9 cellular contexts compared by ENCODE assay signal in the genomic region with DNA sequence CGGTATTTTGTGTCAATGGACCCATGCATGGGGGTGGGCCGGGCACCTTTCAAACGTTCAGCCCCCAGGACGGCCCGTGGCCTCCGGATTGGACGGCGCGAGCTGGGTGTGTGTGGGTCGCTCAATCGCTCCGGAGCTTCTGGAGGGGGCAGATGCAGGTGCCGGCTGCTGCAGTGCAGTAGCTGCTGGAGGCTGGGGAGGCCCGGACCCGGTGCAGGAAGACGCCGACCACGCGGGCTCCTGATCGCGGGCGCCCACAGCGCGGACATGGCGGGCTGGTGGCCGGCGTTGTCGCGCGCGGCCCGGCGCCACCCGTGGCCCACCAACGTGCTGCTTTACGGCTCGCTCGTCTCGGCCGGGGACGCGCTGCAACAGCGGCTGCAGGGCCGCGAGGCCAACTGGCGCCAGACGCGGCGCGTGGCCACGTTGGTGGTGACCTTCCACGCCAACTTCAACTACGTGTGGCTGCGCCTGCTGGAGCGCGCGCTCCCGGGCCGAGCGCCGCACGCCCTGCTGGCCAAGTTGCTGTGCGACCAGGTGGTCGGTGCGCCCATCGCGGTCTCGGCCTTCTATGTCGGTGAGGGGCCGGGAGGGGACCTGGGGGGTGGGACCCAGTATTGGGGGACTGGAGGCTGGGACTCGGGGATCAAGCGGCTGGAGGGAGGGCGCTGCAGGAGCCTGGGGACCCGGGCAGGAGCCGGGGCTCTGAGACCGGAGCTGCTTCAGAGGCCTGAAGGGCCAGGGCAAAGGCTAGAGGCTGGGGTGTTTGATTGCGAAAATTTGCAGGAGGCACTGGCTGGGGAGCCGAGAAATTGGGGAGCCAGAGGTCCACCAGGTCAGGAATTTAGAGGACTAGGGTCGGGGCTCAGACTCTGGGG. TPM values are rescaled to one million over a fixed set of nuclear protein-coding genes. Genes with fewer than 3 reads are reported as not detected.
DNase-seq lines count a peak whose midpoint lies in the region; ATAC-seq and TF ChIP-seq lines count a peak whose summit lies in the region.
"Not testable (repeated sequence)": the region's sequence is repeated elsewhere in the genome, so short reads cannot be mapped to it uniquely, and the experiment has no call there.
"Had no signal": no experiment of that assay in that cellular context is flagged by ENCODE, and none has a peak within 500 bp of the region (broad histone marks: within the 10 kb centered on the region; RNA-seq: fewer than 3 reads in every experiment).

A gene (plus strand): TSS at position 124 of the 878 bp plus-strand sequence. CDS start 144 bp downstream, at position 268.

- peak within 1 kb of the TSS; percentile 74 for H3K56ac ChIP-seq in mesendoderm (ENCODE audit: low read length)

- not testable (repeated sequence) for H2BK5ac ChIP-seq in mesendoderm (ENCODE audit: low read length)

- H3K27ac ChIP-seq in VCaP (peak within 1 kb of the TSS; percentile 34; the same call in 1 of the 2 replicates), heart right ventricle (peak within 1 kb of the TSS in 9 of 10 donors; percentile 40 to 79 (median 70)), vagina (peak within 1 kb of the TSS; percentile 31)
- H3K27ac ChIP-seq in mesendoderm (ENCODE audit: low read depth, low read length), result not testable (repeated sequence)

- not testable (repeated sequence) for H4K5ac ChIP-seq in mesendoderm (ENCODE audit: low read length)

- H2AK5ac ChIP-seq in mesendoderm (ENCODE audit: low read length), result not testable (repeated sequence)

- not testable (repeated sequence) for H3K36me3 ChIP-seq in heart right ventricle; mesendoderm (ENCODE audit: control insufficient read depth, insufficient read depth, low read length); vagina

- intact Hi-C loops in heart right ventricle (cut with DNase I); sciatic nerve (cut with DNase I); vagina (cut with DNase I): not testable (repeated sequence)

- TF ChIP-seq CTCF in VCaP (conservative IDR thresholded peaks at IDR 0.05); heart right ventricle (IDR thresholded peaks at IDR 0.05); vagina (IDR thresholded peaks at IDR 0.05): not testable (repeated sequence)

- peak within 1 kb of the TSS; percentile 50 for H3K4me2 ChIP-seq in mesendoderm (ENCODE audit: low read length)

- not testable (repeated sequence) for H2BK120ac ChIP-seq in mesendoderm (ENCODE audit: low read depth, low read length)

- peak within 1 kb of the TSS in 9 of 10 donors; percentile 42 to 66 (median 62) for H3K4me3 ChIP-seq in heart right ventricle
- peak within 1 kb of the TSS; percentile 17 for H3K4me3 ChIP-seq in mesendoderm (ENCODE audit: low read length)
- H3K4me3 ChIP-seq in vagina, result peak within 1 kb of the TSS; percentile 56 to 57

- not testable (repeated sequence) for H3K79me1 ChIP-seq in mesendoderm (ENCODE audit: low read length)

- H4K8ac ChIP-seq in mesendoderm (ENCODE audit: low read depth, low read length), result not testable (repeated sequence)

- not testable (repeated sequence) for H3K4me1 ChIP-seq in heart right ventricle; mesendoderm (ENCODE audit: control insufficient read depth, low read depth, low read length); vagina

- H3K9me3 ChIP-seq in heart right ventricle, vagina: not testable (repeated sequence)

- H3K9ac ChIP-seq in mesendoderm (ENCODE audit: low read length), result peak within 1 kb of the TSS; percentile 57

- H3K23ac ChIP-seq in mesendoderm (ENCODE audit: low read length), result not testable (repeated sequence)

- peak within 1 kb of the TSS; percentile 15 for H3K18ac ChIP-seq in mesendoderm (ENCODE audit: low read length)

- ATAC-seq in heart right ventricle (peak; percentile 83 to 93 (median 89)), sciatic nerve (peak; percentile 91)

- not testable (repeated sequence) for H2BK15ac ChIP-seq in mesendoderm (replicated peaks; ENCODE audit: low read depth)

- not testable (repeated sequence) for TF ChIP-seq POLR2A in vagina (IDR thresholded peaks at IDR 0.05)

- 4 to 5% methylated on average over 78 to 79 of the region's 79 CpGs for WGBS in heart right ventricle, 2 donors
- no CpG with 5 or more reads among the region's 79 CpGs for WGBS in mesendoderm (ENCODE audit: extremely low coverage, insufficient coverage, low lambda C conversion rate)

- not testable (repeated sequence) for H3K4ac ChIP-seq in mesendoderm (ENCODE audit: low read depth, low read length)

- H3K27me3 ChIP-seq in heart right ventricle, result peaks cover 0 to 13% (median 4%) of the 10 kb centered on the region in 7 donors
- H3K27me3 ChIP-seq in mesendoderm (ENCODE audit: insufficient read depth, low read length, poor library complexity); vagina: not testable (repeated sequence)

- DNase-seq in DMS79 (lab: John Stamatoyannopoulos, UW) (peak; percentile 23), NCI-H146 treated with DMSO at 0.1 percent for 48 hours (lab: John Stamatoyannopoulos, UW; ENCODE audit: unreplicated experiment) (peak; percentile 30), cerebellum (ENCODE audit: low spot score) (peak; percentile 46), heart right ventricle (peak; percentile 26 to 61), mesendoderm (peak; percentile 56), sciatic nerve (ENCODE audit: low spot score) (peak; percentile 65)
- DNase-seq in vagina (ENCODE audit: extremely low spot score in 2 of 2), result not testable (repeated sequence)

- H3K79me2 ChIP-seq in mesendoderm (ENCODE audit: control insufficient read depth, insufficient read depth, low read length), result not testable (repeated sequence)

RNA-seq across cellular contexts. Expression of the gene that starts here (rescaled TPM):
- total RNA-seq in cerebellum (11.1 TPM), heart right ventricle (1 to 10 TPM; 5.0 to 10.0 (median 8.9) TPM), sciatic nerve (7.9 TPM), vagina (4.4 TPM)
- 1 to 10 TPM; 2.8 to 6.7 TPM for polyA plus RNA-seq in heart right ventricle
- 2.6 TPM for polyA plus RNA-seq in mesendoderm (2013, experiment 1 of 2)
- 2.5 TPM for polyA plus RNA-seq in mesendoderm (2013, experiment 2 of 2)
- total RNA-seq: T-helper 2 cell treated with Interferon-gamma antibody and Interleukin-4, amounts not matched to agents 100 ng/mL and 5 ng/mL, for 36 hours had no signal
